In the genomic region with DNA sequence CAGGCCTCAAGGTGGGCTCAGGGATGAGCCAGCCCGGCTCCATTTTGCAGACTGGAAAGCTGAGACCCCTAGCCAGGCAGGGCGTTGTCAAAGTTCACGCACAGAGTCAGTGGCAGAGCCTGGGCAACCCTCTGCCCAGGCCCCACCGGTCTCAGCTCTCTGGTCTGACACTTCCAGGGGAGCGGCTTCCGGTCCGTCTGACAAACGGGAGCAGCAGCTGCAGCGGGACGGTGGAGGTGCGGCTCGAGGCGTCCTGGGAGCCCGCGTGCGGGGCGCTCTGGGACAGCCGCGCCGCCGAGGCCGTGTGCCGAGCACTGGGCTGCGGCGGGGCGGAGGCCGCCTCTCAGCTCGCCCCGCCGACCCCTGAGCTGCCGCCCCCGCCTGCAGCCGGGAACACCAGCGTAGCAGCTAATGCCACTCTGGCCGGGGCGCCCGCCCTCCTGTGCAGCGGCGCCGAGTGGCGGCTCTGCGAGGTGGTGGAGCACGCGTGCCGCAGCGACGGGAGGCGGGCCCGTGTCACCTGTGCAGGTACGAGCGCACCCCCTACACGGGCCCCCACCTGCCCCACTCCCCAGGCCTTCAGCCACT, we compare ENCODE assay signal across 1 cellular context.
A peak's percentile ranks its signal among the peaks of the same experiment; 100 is the strongest.
TF ChIP-seq lines count a peak whose summit lies in the region.

No MANE protein-coding gene starts in this region.

TF ChIP-seq in GM12878, 131 proteins besides CTCF, POLR2A, EP300 and RAD21:
- TF ChIP-seq LARP7 (IDR thresholded peaks at IDR 0.05) = peak; percentile 52; the same call in 1 of the 2 replicates
- 0 out of 2 replicates have a peak, but pooled peaks have one; percentile 49 for TF ChIP-seq GATAD2B (conservative IDR thresholded peaks at IDR 0.05; ENCODE audit: low read depth)
- TF ChIP-seq BHLHE40 (IDR thresholded peaks at IDR 0.05; ENCODE audit: borderline replicate concordance in 1 of 2, low read depth in 2 of 2, low read length in 1 of 2) = peak in 1 of 2 experiments; percentile 62; a peak in 2 of 4 replicates
- peak; percentile 67 for TF ChIP-seq IKZF1 (conservative IDR thresholded peaks at IDR 0.05)
- no peak for TF ChIP-seq YBX1 (IDR thresholded peaks at IDR 0.05)
- TF ChIP-seq MLLT1 (IDR thresholded peaks at IDR 0.05) = no peak
- TF ChIP-seq, protein P1, sequence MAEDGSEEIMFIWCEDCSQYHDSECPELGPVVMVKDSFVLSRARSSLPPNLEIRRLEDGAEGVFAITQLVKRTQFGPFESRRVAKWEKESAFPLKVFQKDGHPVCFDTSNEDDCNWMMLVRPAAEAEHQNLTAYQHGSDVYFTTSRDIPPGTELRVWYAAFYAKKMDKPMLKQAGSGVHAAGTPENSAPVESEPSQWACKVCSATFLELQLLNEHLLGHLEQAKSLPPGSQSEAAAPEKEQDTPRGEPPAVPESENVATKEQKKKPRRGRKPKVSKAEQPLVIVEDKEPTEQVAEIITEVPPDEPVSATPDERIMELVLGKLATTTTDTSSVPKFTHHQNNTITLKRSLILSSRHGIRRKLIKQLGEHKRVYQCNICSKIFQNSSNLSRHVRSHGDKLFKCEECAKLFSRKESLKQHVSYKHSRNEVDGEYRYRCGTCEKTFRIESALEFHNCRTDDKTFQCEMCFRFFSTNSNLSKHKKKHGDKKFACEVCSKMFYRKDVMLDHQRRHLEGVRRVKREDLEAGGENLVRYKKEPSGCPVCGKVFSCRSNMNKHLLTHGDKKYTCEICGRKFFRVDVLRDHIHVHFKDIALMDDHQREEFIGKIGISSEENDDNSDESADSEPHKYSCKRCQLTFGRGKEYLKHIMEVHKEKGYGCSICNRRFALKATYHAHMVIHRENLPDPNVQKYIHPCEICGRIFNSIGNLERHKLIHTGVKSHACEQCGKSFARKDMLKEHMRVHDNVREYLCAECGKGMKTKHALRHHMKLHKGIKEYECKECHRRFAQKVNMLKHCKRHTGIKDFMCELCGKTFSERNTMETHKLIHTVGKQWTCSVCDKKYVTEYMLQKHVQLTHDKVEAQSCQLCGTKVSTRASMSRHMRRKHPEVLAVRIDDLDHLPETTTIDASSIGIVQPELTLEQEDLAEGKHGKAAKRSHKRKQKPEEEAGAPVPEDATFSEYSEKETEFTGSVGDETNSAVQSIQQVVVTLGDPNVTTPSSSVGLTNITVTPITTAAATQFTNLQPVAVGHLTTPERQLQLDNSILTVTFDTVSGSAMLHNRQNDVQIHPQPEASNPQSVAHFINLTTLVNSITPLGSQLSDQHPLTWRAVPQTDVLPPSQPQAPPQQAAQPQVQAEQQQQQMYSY (CRISPR knock-in tag; IDR thresholded peaks at IDR 0.05) = no peak
- TF ChIP-seq ZBTB33 (IDR thresholded peaks at IDR 0.05) = no peak
- TF ChIP-seq NKRF (conservative IDR thresholded peaks at IDR 0.05) = 0 out of 2 replicates have a peak, but pooled peaks have one; percentile 25
- no peak for TF ChIP-seq FOS (IDR thresholded peaks at IDR 0.05; ENCODE audit: borderline replicate concordance, extremely low read depth, insufficient read length)
- peak in 1 of 2 experiments; percentile 45; a peak in 1 of 3 replicates for TF ChIP-seq EGR1 (IDR thresholded peaks at IDR 0.05; ENCODE audit: borderline replicate concordance in 1 of 2, low read depth in 2 of 2, low read length in 2 of 2)
- TF ChIP-seq PBX3 (IDR thresholded peaks at IDR 0.05; ENCODE audit: insufficient replicate concordance, low read depth, low read length) = no peak
- TF ChIP-seq PML (IDR thresholded peaks at IDR 0.05; ENCODE audit: low read length) = no peak
- no peak for TF ChIP-seq SRF (IDR thresholded peaks at IDR 0.05; ENCODE audit: low read depth in 2 of 2, low read length in 2 of 2)
- TF ChIP-seq BACH1 (IDR thresholded peaks at IDR 0.05; ENCODE audit: borderline replicate concordance) = 0 out of 2 replicates have a peak, but pooled peaks have one; percentile 20
